In the genomic region with DNA sequence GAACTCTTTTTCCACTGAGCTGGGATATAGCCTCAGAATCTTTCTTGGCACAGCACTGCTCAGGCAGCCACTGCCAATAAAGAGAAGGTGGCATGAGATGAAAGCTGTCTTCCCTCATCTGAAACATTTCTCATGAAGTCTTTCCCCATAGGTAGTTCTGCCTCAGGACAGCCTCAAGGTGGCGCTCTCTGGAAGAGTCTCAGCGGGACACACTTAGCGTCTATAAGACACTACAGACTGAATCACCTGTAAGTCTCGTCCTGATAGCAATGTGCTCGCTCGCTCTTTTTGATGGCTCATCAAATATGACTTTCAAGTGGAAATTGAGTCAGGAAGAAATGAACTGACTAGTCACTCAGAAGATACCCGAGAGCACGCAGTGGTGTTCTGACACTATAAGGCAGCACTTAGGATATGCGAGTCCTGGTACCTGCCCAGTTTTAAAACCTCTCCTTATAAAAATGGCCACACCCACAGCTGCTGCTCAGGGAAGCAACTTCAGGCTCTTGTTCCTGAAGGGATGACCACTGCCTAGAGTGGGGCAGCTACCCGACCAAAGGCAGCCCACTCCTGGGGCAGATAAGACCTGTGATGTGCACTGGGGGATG, we compare ENCODE assay signal across 8 cellular contexts.
DNase-seq lines count a peak whose midpoint lies in the region; ATAC-seq and TF ChIP-seq lines count a peak whose summit lies in the region.

No MANE protein-coding gene starts in this region.

- H2AFZ ChIP-seq in OCI-LY1 (ENCODE audit: low read length): no peak overlapping the region

- no peaks in the 10 kb centered on the region for H4K20me1 ChIP-seq in OCI-LY1 (ENCODE audit: insufficient read depth, low read length)

- POLR2A ChIA-PET in BJ (lab: Charles Lee): interaction anchor here (0.6 kb wide), 1 partner anchor 57 kb away, joined by 7 read pairs; no protein-coding TSS in a partner anchor

- CTCF ChIA-PET in BJ (lab: Yijun Ruan, JAX): interaction anchor here (0.6 to 8.0 kb wide), 9 partner anchors 22 to 405 kb away, joined by 3 to 75 read pairs (median 3); a partner anchor contains a TSS

- TF ChIP-seq CTCF in BJ (IDR thresholded peaks at IDR 0.05; ENCODE audit: insufficient read depth, low read depth, low read length): peak; percentile 58
- TF ChIP-seq CTCF in OCI-LY1 (IDR thresholded peaks at IDR 0.05; ENCODE audit: low read length): peak; percentile 84

- H3K27ac ChIP-seq in OCI-LY1 (ENCODE audit: low read depth, low read length, poor library complexity, severe bottlenecking): no peak overlapping the region

- no peak for DNase-seq in BJ (ENCODE audit: low read depth)
- DNase-seq in HAP-1 (ENCODE audit: low spot score in 2 of 2): peak; percentile 50 to 80
- peak; percentile 53 for DNase-seq in activated naive CD4-positive, alpha-beta T cell treated with anti-CD3 and anti-CD28 coated beads, Interleukin-2, amount 50 U/mL, for 16 hours
- DNase-seq in stimulated activated CD4-positive, alpha-beta T cell treated with anti-CD3 and anti-CD28 coated beads, Interleukin-4, amount 100 ng/mL, for 48 hours (ENCODE audit: low read depth in 2 of 2): peak; percentile 23 to 26

- H3K79me2 ChIP-seq in OCI-LY1 (ENCODE audit: insufficient read depth, low read length): no peaks in the 10 kb centered on the region

- H3K9ac ChIP-seq in OCI-LY1 (ENCODE audit: low read length) (no peak overlapping the region), iPS-15b (ENCODE audit: low read depth, low read length) (no peak overlapping the region)

- H3K4me3 ChIP-seq in BJ (ENCODE audit: low read depth, low read length): no peak overlapping the region
- no peak overlapping the region for H3K4me3 ChIP-seq in HAP-1
- no peak overlapping the region for H3K4me3 ChIP-seq in OCI-LY1 (ENCODE audit: low read depth, low read length, poor library complexity, severe bottlenecking)
- H3K4me3 ChIP-seq in iPS-15b (ENCODE audit: low read depth, low read length): peak overlapping the region; percentile 32

- H3K27me3 ChIP-seq in BJ (ENCODE audit: control insufficient read depth, insufficient read depth, low read length) (no peaks in the 10 kb centered on the region), HAP-1 (ENCODE audit: low read depth) (no peaks in the 10 kb centered on the region), OCI-LY1 (ENCODE audit: insufficient read depth, low read length) (no peaks in the 10 kb centered on the region), iPS-15b (ENCODE audit: control insufficient read depth, insufficient read depth, low read length) (no peaks in the 10 kb centered on the region)

- no peaks in the 10 kb centered on the region; the same call in 1 of the 2 replicates for H3K36me3 ChIP-seq in BJ (ENCODE audit: control insufficient read depth, insufficient read depth, low read length)
- H3K36me3 ChIP-seq in HAP-1 (replicated peaks): no peaks in the 10 kb centered on the region
- H3K36me3 ChIP-seq in OCI-LY1 (ENCODE audit: insufficient read depth, low read length): no peaks in the 10 kb centered on the region
- no peaks in the 10 kb centered on the region for H3K36me3 ChIP-seq in iPS-15b (ENCODE audit: control insufficient read depth, insufficient read depth, low read length)

- no peaks in the 10 kb centered on the region for H3F3A ChIP-seq in OCI-LY1 (ENCODE audit: insufficient read depth, low read length)

- in situ Hi-C loops in HAP-1 (cut with MboI; ENCODE audit: low sequenced_read_pairs): loop anchor here (10.0 to 25.0 kb wide), 2 partner anchors 400 to 1502 kb away; no protein-coding TSS in a partner anchor

- ATAC-seq in HG03108 (IDR thresholded peaks at IDR 0.05; ENCODE audit: unreplicated experiment) (no peak), GM18519 (IDR thresholded peaks at IDR 0.05; ENCODE audit: low FRiP score, unreplicated experiment) (no peak)

- no peaks in the 10 kb centered on the region for H3K9me2 ChIP-seq in OCI-LY1 (ENCODE audit: low read depth, low read length)

- no peaks in the 10 kb centered on the region for H3K4me1 ChIP-seq in HAP-1
- H3K4me1 ChIP-seq in OCI-LY1 (ENCODE audit: insufficient read depth, low read length, severe bottlenecking): peaks cover 10% of the 10 kb centered on the region
- peaks cover 4% of the 10 kb centered on the region for H3K4me1 ChIP-seq in iPS-15b (ENCODE audit: control insufficient read depth, insufficient read depth, low read length)

- H3K4me2 ChIP-seq in OCI-LY1 (ENCODE audit: low read length): no peak overlapping the region

- H3K9me3 ChIP-seq in HAP-1 (no peaks in the 10 kb centered on the region), OCI-LY1 (ENCODE audit: low read length) (no peaks in the 10 kb centered on the region), iPS-15b (ENCODE audit: control insufficient read depth, insufficient read depth, low read length) (no peaks in the 10 kb centered on the region)
